18 cellular contexts compared by ENCODE assay signal in genomic region chr2:130890941-130891669, GRCh38. TPM values are rescaled to one million over a fixed set of nuclear protein-coding genes. Genes with fewer than 3 reads are reported as not detected.
A peak's percentile ranks its signal among the peaks of the same experiment; 100 is the strongest.
DNase-seq lines count a peak whose midpoint lies in the region; TF ChIP-seq lines count a peak whose summit lies in the region.
"Had no signal": no experiment of that assay in that cellular context is flagged by ENCODE, and none has a peak within 500 bp of the region (broad histone marks: within the 10 kb centered on the region; RNA-seq: fewer than 3 reads in every experiment).

No MANE protein-coding gene starts in this region.

- H3K4me3 ChIP-seq in trophoblast cell (ENCODE audit: low read depth, low read length) (no peak overlapping the region), dorsolateral prefrontal cortex (no peak overlapping the region)
- H3K4me3 ChIP-seq: GM23338, SJSA1 had no signal

- H3K27me3 ChIP-seq in trophoblast cell (ENCODE audit: insufficient read depth, low read length), result no peaks in the 10 kb centered on the region
- no peaks in the 10 kb centered on the region for H3K27me3 ChIP-seq in dorsolateral prefrontal cortex

- no peak overlapping the region for H3K9ac ChIP-seq in trophoblast cell (ENCODE audit: low read length)

- no peak for TF ChIP-seq CTCF in dorsolateral prefrontal cortex (IDR thresholded peaks at IDR 0.05 in 54 of 56, conservative IDR thresholded peaks at IDR 0.05 in 2 of 56; ENCODE audit: low read depth in 1 of 56, partially characterized antibody in 56 of 56)

- no peak overlapping the region for H3K14ac ChIP-seq in trophoblast cell (ENCODE audit: low read length)

- no peak overlapping the region for H4K91ac ChIP-seq in trophoblast cell (ENCODE audit: low read depth, low read length)

- H2BK120ac ChIP-seq in trophoblast cell (ENCODE audit: insufficient read depth, low read length, poor library complexity), result no peak overlapping the region

- no peak overlapping the region for H4K8ac ChIP-seq in trophoblast cell (ENCODE audit: low read depth, low read length)

- H2AK5ac ChIP-seq in trophoblast cell (ENCODE audit: low read length), result no peak overlapping the region

- H3K79me2 ChIP-seq in trophoblast cell (ENCODE audit: control insufficient read depth, insufficient read depth, low read length, poor library complexity), result no peaks in the 10 kb centered on the region

- H3K18ac ChIP-seq in trophoblast cell (ENCODE audit: low read length), result no peak overlapping the region

- no peak overlapping the region for H4K12ac ChIP-seq in trophoblast cell (ENCODE audit: low read depth, low read length)

- no peak overlapping the region for H2AFZ ChIP-seq in trophoblast cell (ENCODE audit: insufficient read depth, low read length, poor library complexity)
- H2AFZ ChIP-seq: GM23338 had no signal

- DNase-seq in NCI-H526 (lab: John Stamatoyannopoulos, UW) (peak; percentile 26 to 51), NCI-H526 treated with DMSO at 0.1 percent for 48 hours (lab: John Stamatoyannopoulos, UW) (no peak), RKO (ENCODE audit: low spot score) (peak; percentile 43), epithelial cell of prostate (ENCODE audit: low read depth, low spot score) (no peak), trophoblast cell (no peak), dorsolateral prefrontal cortex (no peak), NCI-H1694 (lab: John Stamatoyannopoulos, UW) (no peak)
- no peak for DNase-seq in central memory CD4-positive, alpha-beta T cell
- DNase-seq: CD8-positive, alpha-beta memory T cell; GDM1; NCI-H1417 treated with DMSO at 0.1 percent for 48 hours; NCI-H187 treated with DMSO at 0.1 percent for 48 hours; NCI-H2107; NCI-H748 treated with DMSO at 0.1 percent for 48 hours had no signal

- no peaks in the 10 kb centered on the region for H3K4me1 ChIP-seq in trophoblast cell (ENCODE audit: control insufficient read depth in 1 of 2, insufficient read depth in 2 of 2, low read length in 2 of 2)
- H3K4me1 ChIP-seq: SJSA1 had no signal

- H2BK5ac ChIP-seq in trophoblast cell (ENCODE audit: low read depth, low read length, poor library complexity), result no peak overlapping the region

- H3K27ac ChIP-seq in epithelial cell of prostate (peak overlapping the region; percentile 90), trophoblast cell (ENCODE audit: low read depth, low read length) (peak overlapping the region; percentile 36), dorsolateral prefrontal cortex (no peak overlapping the region)
- H3K27ac ChIP-seq: 22Rv1, C4-2B, SJSA1 had no signal

- H3K4ac ChIP-seq in trophoblast cell (ENCODE audit: low read depth, low read length), result no peak overlapping the region

- no peak overlapping the region for H3K4me2 ChIP-seq in trophoblast cell (ENCODE audit: low read length)
- H3K4me2 ChIP-seq: GM23338 had no signal

- WGBS in trophoblast cell (ENCODE audit: extremely low coverage, insufficient coverage, insufficient read length), result no CpG with 5 or more reads among the region's 5 CpGs

- H2BK12ac ChIP-seq in trophoblast cell (ENCODE audit: low read length), result no peak overlapping the region

- no peak overlapping the region for H3K23ac ChIP-seq in trophoblast cell (ENCODE audit: low read length)

- H3K79me1 ChIP-seq in trophoblast cell (ENCODE audit: low read length), result no peaks in the 10 kb centered on the region

- intact Hi-C loops in dorsolateral prefrontal cortex (cut with DNase I), result no loop called here

- peaks cover 2% of the 10 kb centered on the region for H3K9me3 ChIP-seq in trophoblast cell (ENCODE audit: insufficient read depth, low read depth, low read length)
- H3K9me3 ChIP-seq: SJSA1 had no signal

- no peaks in the 10 kb centered on the region for H3K36me3 ChIP-seq in trophoblast cell (ENCODE audit: control insufficient read depth in 1 of 2, insufficient read depth in 2 of 2, low read length in 2 of 2)
- H3K36me3 ChIP-seq: SJSA1 had no signal

RNA-seq across cellular contexts. Expression of gene ARHGEF4, which starts 54.4 kb away (rescaled TPM):
- polyA plus RNA-seq in trophoblast cell (2013), result 8.8 TPM in 2 replicates
- 100 to 1,000 TPM; 155 to 336 (median 251) TPM for total RNA-seq in dorsolateral prefrontal cortex

Comparison
In these comparisons a context has a peak if more than half of its experiments do, and no peak if none do; other contexts are left out.
1. DNase-seq: peak in NCI-H526 (2 of 2) and RKO (single experiment); none in NCI-H526 treated with DMSO at 0.1 percent for 48 hours (single experiment), epithelial cell of prostate (single experiment), trophoblast cell (0 of 2), central memory CD4-positive, alpha-beta T cell (single experiment), dorsolateral prefrontal cortex (0 of 10) and NCI-H1694 (single experiment).
2. H3K27ac ChIP-seq: peak in epithelial cell of prostate (single experiment) and trophoblast cell (single experiment); none in dorsolateral prefrontal cortex (0 of 59).